In genomic region chr5:140174014-140174413, GRCh38 we compare ENCODE assay signal across 12 cellular contexts. TPM values are rescaled to one million over a fixed set of nuclear protein-coding genes. Genes with fewer than 3 reads are reported as not detected.
DNase-seq lines count a peak whose midpoint lies in the region; ATAC-seq and TF ChIP-seq lines count a peak whose summit lies in the region.
"Had no signal": no experiment of that assay in that cellular context is flagged by ENCODE, and none has a peak within 500 bp of the region (broad histone marks: within the 10 kb centered on the region; RNA-seq: fewer than 3 reads in every experiment).

No MANE protein-coding gene starts in this region.

- H3K27ac Mint-ChIP-seq in stimulated activated naive CD8-positive, alpha-beta T cell treated with anti-CD3 and anti-CD28 coated beads, Interleukin-15, Interleukin-2, amounts not matched to agents 100 ng/mL and 50 ng/mL, for 24 hours, result no peak overlapping the region
- H3K27ac Mint-ChIP-seq in activated T-helper 2 cell treated with anti-CD3 and anti-CD28 coated beads, Interferon-gamma antibody, Interleukin-2, Interleukin-4, amounts not matched to agents 10 μg/mL and 5 μg/mL and 100 μg/mL, durations not matched to agents 14 hours and 24 hours and 36 hours, result no peak overlapping the region
- H3K27ac Mint-ChIP-seq in natural killer cell, result peak overlapping the region; percentile 89 to 97

- peaks cover 12% of the 10 kb centered on the region for H3K4me1 Mint-ChIP-seq in stimulated activated naive CD8-positive, alpha-beta T cell treated with anti-CD3 and anti-CD28 coated beads, Interleukin-15, Interleukin-2, amounts not matched to agents 100 ng/mL and 50 ng/mL, for 24 hours (ENCODE audit: low read depth)
- peaks cover 10% of the 10 kb centered on the region for H3K4me1 Mint-ChIP-seq in activated T-helper 2 cell treated with anti-CD3 and anti-CD28 coated beads, Interferon-gamma antibody, Interleukin-2, Interleukin-4, amounts not matched to agents 10 μg/mL and 5 μg/mL and 100 μg/mL, durations not matched to agents 14 hours and 24 hours and 36 hours (ENCODE audit: low read depth)
- H3K4me1 Mint-ChIP-seq in natural killer cell, result peaks cover 21% of the 10 kb centered on the region in 2 donors

- peak overlapping the region; percentile 91 for H3K4me3 Mint-ChIP-seq in stimulated activated naive CD8-positive, alpha-beta T cell treated with anti-CD3 and anti-CD28 coated beads, Interleukin-15, Interleukin-2, amounts not matched to agents 100 ng/mL and 50 ng/mL, for 24 hours
- H3K4me3 Mint-ChIP-seq in activated T-helper 2 cell treated with anti-CD3 and anti-CD28 coated beads, Interferon-gamma antibody, Interleukin-2, Interleukin-4, amounts not matched to agents 10 μg/mL and 5 μg/mL and 100 μg/mL, durations not matched to agents 14 hours and 24 hours and 36 hours (ENCODE audit: low read depth), result peak overlapping the region; percentile 46
- H3K4me3 Mint-ChIP-seq in natural killer cell, result peak overlapping the region; percentile 95

- H3K9me3 Mint-ChIP-seq in stimulated activated naive CD8-positive, alpha-beta T cell treated with anti-CD3 and anti-CD28 coated beads, Interleukin-15, Interleukin-2, amounts not matched to agents 100 ng/mL and 50 ng/mL, for 24 hours, result no peaks in the 10 kb centered on the region
- no peaks in the 10 kb centered on the region for H3K9me3 Mint-ChIP-seq in activated T-helper 2 cell treated with anti-CD3 and anti-CD28 coated beads, Interferon-gamma antibody, Interleukin-2, Interleukin-4, amounts not matched to agents 10 μg/mL and 5 μg/mL and 100 μg/mL, durations not matched to agents 14 hours and 24 hours and 36 hours
- H3K9me3 Mint-ChIP-seq in natural killer cell, result no peaks in the 10 kb centered on the region

- DNase-seq in stimulated activated naive CD8-positive, alpha-beta T cell treated with anti-CD3 and anti-CD28 coated beads, Interleukin-15, Interleukin-2, amounts not matched to agents 100 U/mL and 50 U/mL, for 24 hours, result no peak
- DNase-seq in activated T-helper 2 cell treated with anti-CD3 and anti-CD28 coated beads, Interferon-gamma antibody, Interleukin-2, Interleukin-4, amounts not matched to agents 10 μg/mL and 5 μg/mL and 100 μg/mL, durations not matched to agents 14 hours and 24 hours and 36 hours (ENCODE audit: low spot score), result no peak
- no peak for DNase-seq in natural killer cell
- DNase-seq in AG08396 (ENCODE audit: low spot score), result no peak
- no peak for DNase-seq in islet precursor cell
- DNase-seq: KBM-7, left lung, NCI-H2081, T-helper 9 cell had no signal

- ATAC-seq in stimulated activated naive CD8-positive, alpha-beta T cell treated with anti-CD3 and anti-CD28 coated beads, Interleukin-15, Interleukin-2, amounts not matched to agents 100 U/mL and 50 U/mL, for 24 hours, result no peak
- ATAC-seq in natural killer cell (no peak), GM18873 (IDR thresholded peaks at IDR 0.05; ENCODE audit: low FRiP score, unreplicated experiment) (no peak), GM21576 (IDR thresholded peaks at IDR 0.05; ENCODE audit: unreplicated experiment) (no peak)

- H3K27me3 Mint-ChIP-seq in stimulated activated naive CD8-positive, alpha-beta T cell treated with anti-CD3 and anti-CD28 coated beads, Interleukin-15, Interleukin-2, amounts not matched to agents 100 ng/mL and 50 ng/mL, for 24 hours, result peaks cover 5% of the 10 kb centered on the region
- H3K27me3 Mint-ChIP-seq in activated T-helper 2 cell treated with anti-CD3 and anti-CD28 coated beads, Interferon-gamma antibody, Interleukin-2, Interleukin-4, amounts not matched to agents 10 μg/mL and 5 μg/mL and 100 μg/mL, durations not matched to agents 14 hours and 24 hours and 36 hours (ENCODE audit: low read depth), result peaks cover 27% of the 10 kb centered on the region
- H3K27me3 Mint-ChIP-seq in natural killer cell (ENCODE audit: low read depth in 2 of 2), result peaks cover 11% of the 10 kb centered on the region in 2 donors

- no peaks in the 10 kb centered on the region for H3K36me3 Mint-ChIP-seq in stimulated activated naive CD8-positive, alpha-beta T cell treated with anti-CD3 and anti-CD28 coated beads, Interleukin-15, Interleukin-2, amounts not matched to agents 100 ng/mL and 50 ng/mL, for 24 hours (ENCODE audit: low read depth)
- H3K36me3 Mint-ChIP-seq in activated T-helper 2 cell treated with anti-CD3 and anti-CD28 coated beads, Interferon-gamma antibody, Interleukin-2, Interleukin-4, amounts not matched to agents 10 μg/mL and 5 μg/mL and 100 μg/mL, durations not matched to agents 14 hours and 24 hours and 36 hours (ENCODE audit: low read depth), result peaks cover 4% of the 10 kb centered on the region
- H3K36me3 Mint-ChIP-seq in natural killer cell, result no peaks in the 10 kb centered on the region

- no peak for TF ChIP-seq CTCF in natural killer cell (IDR thresholded peaks at IDR 0.05)

- intact Hi-C loops in activated T-helper 2 cell treated with anti-CD3 and anti-CD28 coated beads, Interferon-gamma antibody, Interleukin-2, Interleukin-4, amounts not matched to agents 10 μg/mL and 5 μg/mL and 100 μg/mL, durations not matched to agents 14 hours and 24 hours and 36 hours (cut with micrococcal nuclease), result loop anchor here (2.0 kb wide), 1 partner anchor 59 kb away; the partner anchor contains the start of gene PURA
- intact Hi-C loops in natural killer cell (cut with micrococcal nuclease), result loop anchor here (2.0 kb wide), 1 partner anchor 59 kb away; the partner anchor contains the start of gene PURA

RNA-seq across cellular contexts. Expression of gene CYSTM1, which starts 1.0 kb away (rescaled TPM):
- total RNA-seq in activated T-helper 2 cell treated with anti-CD3 and anti-CD28 coated beads, Interferon-gamma antibody, Interleukin-2, Interleukin-4, amounts not matched to agents 10 μg/mL and 5 μg/mL and 100 μg/mL, durations not matched to agents 14 hours and 24 hours and 36 hours, result 9.2 and 11.3 TPM in 2 replicates
- 1 to 10 TPM; 3.9 to 4.9 (median 4.2) TPM for total RNA-seq in natural killer cell

RNA-seq across cellular contexts. Expression of gene IGIP, which starts 48.3 kb away (rescaled TPM):
- 2.2 and 2.3 TPM in 2 replicates for total RNA-seq in activated T-helper 2 cell treated with anti-CD3 and anti-CD28 coated beads, Interferon-gamma antibody, Interleukin-2, Interleukin-4, amounts not matched to agents 10 μg/mL and 5 μg/mL and 100 μg/mL, durations not matched to agents 14 hours and 24 hours and 36 hours
- total RNA-seq in natural killer cell, result 1 to 10 TPM; 2.2 to 4.0 (median 4.0) TPM

Comparison
In these comparisons a context has a peak if more than half of its experiments do, and no peak if none do; other contexts are left out.
1. H3K27ac Mint-ChIP-seq: peak in natural killer cell (2 of 2); none in stimulated activated naive CD8-positive, alpha-beta T cell treated with anti-CD3 and anti-CD28 coated beads, Interleukin-15, Interleukin-2, amounts not matched to agents 100 ng/mL and 50 ng/mL, for 24 hours (single experiment) and activated T-helper 2 cell treated with anti-CD3 and anti-CD28 coated beads, Interferon-gamma antibody, Interleukin-2, Interleukin-4, amounts not matched to agents 10 μg/mL and 5 μg/mL and 100 μg/mL, durations not matched to agents 14 hours and 24 hours and 36 hours (single experiment).
2. Peak in every context shown above with its lines, with median percentiles within 50 percentile points of each other: H3K4me3 Mint-ChIP-seq.